In genomic region chr19:5784581-5785147, GRCh38 we compare ENCODE assay signal across 22 cellular contexts. TPM values are rescaled to one million over a fixed set of nuclear protein-coding genes. Genes with fewer than 3 reads are reported as not detected.
A peak's percentile ranks its signal among the peaks of the same experiment; 100 is the strongest.
DNase-seq lines count a peak whose midpoint lies in the region; ATAC-seq, FAIRE-seq and TF ChIP-seq lines count a peak whose summit lies in the region.
"Had no signal": no experiment of that assay in that cellular context is flagged by ENCODE, and none has a peak within 500 bp of the region (broad histone marks: within the 10 kb centered on the region; RNA-seq: fewer than 3 reads in every experiment).

Gene PRR22, minus strand, starts transcription at chr19:5784746. Its CDS starts 86 bp downstream, at chr19:5784660.

- H3K36me3 ChIP-seq in K562 (ENCODE audit: control insufficient read depth, insufficient read depth, low read length) (peaks cover 63% of the 10 kb centered on the region), osteoblast (ENCODE audit: insufficient read depth, low read length) (peaks cover 30% of the 10 kb centered on the region), body of pancreas (replicated peaks in 1 of 2; ENCODE audit: insufficient read depth in 1 of 2, low read depth in 2 of 2) (peaks cover 24 to 27% of the 10 kb centered on the region in 2 donors)

- H3K27ac Mint-ChIP-seq in CD14-positive monocyte, result peak within 1 kb of the TSS in 4 of 7 donors; percentile 30 to 75 (median 62)

- H3K9ac ChIP-seq in K562 (ENCODE audit: insufficient read depth in 1 of 2, low read depth in 2 of 2, low read length in 2 of 2), result no peak within 1 kb of the TSS; a peak in 1 of 4 replicates

- peaks cover 35 to 52% of the 10 kb centered on the region in 2 donors for H3K36me3 Mint-ChIP-seq in CD14-positive monocyte

- no peak for TF ChIP-seq CTCF in A549 (IDR thresholded peaks at IDR 0.05)
- no peak for TF ChIP-seq CTCF in CD14-positive monocyte (IDR thresholded peaks at IDR 0.05)
- TF ChIP-seq CTCF in K562 (IDR thresholded peaks at IDR 0.05 in 2 of 3, conservative IDR thresholded peaks at IDR 0.05 in 1 of 3; ENCODE audit: insufficient read depth in 2 of 3, low read depth in 1 of 3, low read length in 3 of 3), result no peak
- no peak for TF ChIP-seq CTCF in osteoblast (IDR thresholded peaks at IDR 0.05; ENCODE audit: extremely low read depth, low read depth, low read length)
- no peak for TF ChIP-seq CTCF in body of pancreas (IDR thresholded peaks at IDR 0.05)

- H2AFZ ChIP-seq in K562 (ENCODE audit: low read depth, low read length), result no peak within 1 kb of the TSS
- no peak within 1 kb of the TSS for H2AFZ ChIP-seq in osteoblast (ENCODE audit: low read length)

- WGBS in A549 (ENCODE audit: missing lambda C conversion rate), result 89% methylated on average over 9 of the region's 15 CpGs
- 95% methylated on average over 15 of the region's 15 CpGs for WGBS in K562 (ENCODE audit: insufficient coverage, low coverage, missing lambda C conversion rate)
- 81 to 86% methylated on average over 4 to 15 of the region's 15 CpGs for WGBS in body of pancreas, 2 donors

- no peak within 1 kb of the TSS for H3K4me3 Mint-ChIP-seq in CD14-positive monocyte

- H3K4me3 ChIP-seq in A549 (no peak within 1 kb of the TSS), K562 (no peak within 1 kb of the TSS), osteoblast (ENCODE audit: insufficient read depth, low read length) (no peak within 1 kb of the TSS), body of pancreas (no peak within 1 kb of the TSS)
- H3K4me3 ChIP-seq: SJCRH30 had no signal

- no peak for TF ChIP-seq EP300 in A549 (IDR thresholded peaks at IDR 0.05)
- no peak for TF ChIP-seq EP300 in K562 (IDR thresholded peaks at IDR 0.05; ENCODE audit: low read length)

- no peak for ATAC-seq in A549
- peak; percentile 6; the same call in 2 of the 3 replicates for ATAC-seq in K562
- ATAC-seq in body of pancreas, result no peak
- ATAC-seq in activated CD4-positive, CD25-positive, alpha-beta regulatory T cell treated with anti-CD3 and anti-CD28 coated beads, Interleukin-2, amount 50 U/mL, for 24 hours, result no peak
- ATAC-seq in GM19467 (IDR thresholded peaks at IDR 0.05; ENCODE audit: unreplicated experiment), result no peak
- ATAC-seq: PC-3 had no signal

- intact Hi-C loops in CD14-positive monocyte (cut with micrococcal nuclease), result no loop called here
- intact Hi-C loops in K562 (cut with micrococcal nuclease), result no loop called here
- intact Hi-C loops in body of pancreas (cut with DNase I), result no loop called here

- no peak within 1 kb of the TSS for H3K4me2 ChIP-seq in A549
- no peak within 1 kb of the TSS for H3K4me2 ChIP-seq in K562 (ENCODE audit: insufficient read depth, low read length)
- H3K4me2 ChIP-seq in osteoblast (ENCODE audit: insufficient read depth, low read length), result no peak within 1 kb of the TSS

- CTCF ChIA-PET in A549 (lab: Yijun Ruan, JAX), result interaction anchor here (1.3 to 2.7 kb wide), 2 partner anchors 9 to 19 kb away, joined by 8 to 10 read pairs; no protein-coding TSS in a partner anchor
- CTCF ChIA-PET in K562 (lab: Yijun Ruan, JAX; ENCODE audit: low intra/inter-chr PET ratio), result no interaction called here

- POLR2A ChIA-PET in A549 (lab: Yijun Ruan, JAX) (interaction anchor here (0.6 to 1.0 kb wide), 2 partner anchors 11 to 43 kb away, joined by 3 to 4 read pairs; no protein-coding TSS in a partner anchor), K562 (lab: Yijun Ruan, JAX) (interaction anchor here (0.6 to 1.0 kb wide), 3 partner anchors 95 to 308 kb away, joined by 3 to 4 read pairs (median 3); no protein-coding TSS in a partner anchor)

- DNase-seq in A549 (ENCODE audit: low read depth in 1 of 2, low spot score in 1 of 2) (no peak), CD14-positive monocyte (ENCODE audit: low spot score) (no peak), K562 (ENCODE audit: extremely low read depth in 1 of 4, low spot score in 3 of 4) (peak in 2 of 4 experiments; percentile 18 to 29), osteoblast (ENCODE audit: insufficient read length, low spot score, missing footprints) (peak; percentile 53), body of pancreas (no peak)
- DNase-seq: Calu3; DMS79 treated with DMSO at 0.1 percent for 48 hours; GF-D8; KBM-7; NCI-H1105 treated with DMSO at 0.1 percent for 48 hours; NCI-H146; NCI-H1930; NCI-H446; NCI-H526; NCI-H82; NK-92 treated with Interleukin-12 subunit alpha and Interleukin-12 subunit beta, amount 100 ng/mL, for 24 hours; PC-3; SJCRH30 had no signal

- H3K79me2 ChIP-seq in K562 (ENCODE audit: control insufficient read depth, insufficient read depth, low read length) (peaks cover 8% of the 10 kb centered on the region), osteoblast (ENCODE audit: insufficient read depth, low read length) (peaks cover 1% of the 10 kb centered on the region)

- in situ Hi-C loops in K562 (cut with MboI), result no loop called here

- FAIRE-seq in A549 (lab: Jason Lieb, UNC) (no peak), K562 (lab: Jason Lieb, UNC) (no peak)
- FAIRE-seq: GM12891 had no signal

- H3K9me3 Mint-ChIP-seq in CD14-positive monocyte, result peaks cover 0 to 3% (median 0%) of the 10 kb centered on the region in 7 donors

- TF ChIP-seq RAD21 in A549 (conservative IDR thresholded peaks at IDR 0.05 in 1 of 2, IDR thresholded peaks at IDR 0.05 in 1 of 2) (no peak), K562 (CRISPR knock-in tag; conservative IDR thresholded peaks at IDR 0.05 in 1 of 2, IDR thresholded peaks at IDR 0.05 in 1 of 2) (no peak)

- H3K27ac ChIP-seq in A549 (no peak within 1 kb of the TSS), K562 (ENCODE audit: extremely low read depth, low read depth, low read length) (no peak within 1 kb of the TSS), osteoblast (ENCODE audit: low read depth, low read length) (no peak within 1 kb of the TSS), body of pancreas (no peak within 1 kb of the TSS)
- H3K27ac ChIP-seq: C4-2B, SJCRH30 had no signal

- H4K20me1 ChIP-seq in K562 (replicated peaks; ENCODE audit: control insufficient read depth, insufficient read depth, low read length) (0 out of 2 replicates have a peak, but pooled peaks cover 4% of the 10 kb centered on the region), osteoblast (ENCODE audit: insufficient read depth, low read length) (peaks cover under 1% of the 10 kb centered on the region)

- H3K27me3 Mint-ChIP-seq in CD14-positive monocyte (ENCODE audit: low read depth in 3 of 3), result peaks cover 0 to 2% (median 2%) of the 10 kb centered on the region in 3 donors

- no TSS peak for BruUV-seq in K562 (replicated peaks; lab: Mats Ljungman, UMichigan)

- TF ChIP-seq POLR2A in A549 (IDR thresholded peaks at IDR 0.05; ENCODE audit: low read length) (no peak), K562 (conservative IDR thresholded peaks at IDR 0.05) (no peak), body of pancreas (IDR thresholded peaks at IDR 0.05) (no peak)

- H3K4me1 ChIP-seq in A549 (no peaks in the 10 kb centered on the region), K562 (replicated peaks in 1 of 2; ENCODE audit: control insufficient read depth in 2 of 2, insufficient read depth in 2 of 2, low read length in 2 of 2) (peaks cover 0 to 52% of the 10 kb centered on the region in 2 experiments; a peak in 2 of 5 replicates), osteoblast (ENCODE audit: insufficient read depth, low read length) (no peaks in the 10 kb centered on the region), body of pancreas (no peaks in the 10 kb centered on the region)
- H3K4me1 ChIP-seq: SJCRH30 had no signal

- H3K27me3 ChIP-seq in K562 (ENCODE audit: control insufficient read depth in 2 of 2, insufficient read depth in 2 of 2, low read length in 2 of 2) (no peaks in the 10 kb centered on the region; a peak in 1 of 5 replicates), osteoblast (ENCODE audit: insufficient read depth, low read length) (no peaks in the 10 kb centered on the region), body of pancreas (no peaks in the 10 kb centered on the region)
- H3K27me3 ChIP-seq: SJCRH30 had no signal

- H3K9me1 ChIP-seq in K562 (ENCODE audit: control insufficient read depth, insufficient read depth, low read length), result no peaks in the 10 kb centered on the region

- H3K4me1 Mint-ChIP-seq in CD14-positive monocyte, result no peaks in the 10 kb centered on the region

- H3K9me3 ChIP-seq in A549 (no peaks in the 10 kb centered on the region), K562 (replicated peaks; ENCODE audit: control insufficient read depth, insufficient read depth, low read depth, low read length) (no peaks in the 10 kb centered on the region), osteoblast (ENCODE audit: low read depth, low read length) (no peaks in the 10 kb centered on the region), body of pancreas (no peaks in the 10 kb centered on the region)
- H3K9me3 ChIP-seq: SJCRH30 had no signal

TF ChIP-seq in A549, 52 proteins besides CTCF, POLR2A, EP300 and RAD21 (continues in another document):
- peak; percentile 82 for TF ChIP-seq ZFP36 (IDR thresholded peaks at IDR 0.05; ENCODE audit: borderline replicate concordance, partially characterized antibody)

TF ChIP-seq in K562, 482 proteins besides CTCF, POLR2A, EP300 and RAD21 (continues in another document):
- no peak for TF ChIP-seq ARHGAP35 (IDR thresholded peaks at IDR 0.05; ENCODE audit: partially characterized antibody)

RNA-seq across cellular contexts. Expression of gene PRR22, which starts in this region (rescaled TPM):
- 0.46 and 0.65 TPM in 2 replicates for polyA plus RNA-seq in A549 (2011; rRNA removed)
- 2.4 and 3.6 TPM in 2 replicates for polyA plus RNA-seq in A549 (2012; cell fraction: cytosol; rRNA removed)
- polyA plus RNA-seq in A549 (2012; cell fraction: nucleus; rRNA removed), result 27.6 and 34.7 TPM in 2 replicates
- polyA plus RNA-seq in A549 (2017; fragmentation: RNase III; extraction: RNeasy Plus Mini Kit Qiagen cat#74134 plus additional on column Dnase treatment), result 2.0 to 2.3 TPM (median 2.2 TPM) in 3 replicates
- 0.25 and 0.29 TPM in 2 replicates for polyA minus RNA-seq in A549 (2011; rRNA and poly(A)+ RNA removed)
- polyA plus RNA-seq in CD14-positive monocyte, result under 1 TPM in 1 of 2 donors, not detected in 1; 0.15 TPM
- 3.0 and 20.7 TPM in 2 replicates for total RNA-seq in K562 (2011; cell fraction: chromatin; rRNA removed; ENCODE audit: low replicate concordance)
- 16.2 and 19.2 TPM in 2 replicates for total RNA-seq in K562 (2011; cell fraction: nucleolus; rRNA removed)
- 7.0 and 8.5 TPM in 2 replicates for total RNA-seq in K562 (2011; cell fraction: nucleoplasm; rRNA removed)
- total RNA-seq in K562 (2014; rRNA removed), result 5.4 and 8.0 TPM in 2 replicates
- 0.11 and 0.22 TPM in 2 replicates for total RNA-seq in K562 (2014; rRNA removed; fragmentation: Illumina TruSeq; extraction: Trizol)
- 1.9 and 2.7 TPM in 2 replicates for total RNA-seq in K562 (2015; rRNA removed; fragmentation: Illumina TruSeq; extraction: Trizol)
- total RNA-seq in K562 (2021), result 9.3 and 12.0 TPM in 2 replicates
- 1.4 and 2.2 TPM in 2 replicates for polyA plus RNA-seq in K562 (2011; rRNA removed)
- polyA plus RNA-seq in K562 (2011; cell fraction: cytosol; rRNA removed), result 1.5 and 4.4 TPM in 2 replicates
- polyA plus RNA-seq in K562 (2011; cell fraction: nucleus; rRNA removed), result 19.6 and 56.2 TPM in 2 replicates
- polyA plus RNA-seq in K562 (2012), result 4.2 and 5.5 TPM in 2 replicates
- 1.1 and 3.7 TPM in 2 replicates for polyA plus RNA-seq in K562 (2014; fragmentation: Illumina TruSeq; extraction: Trizol)
- under 1 TPM in 1 of 2 experiments, not detected in 1; 0.03 TPM for polyA plus RNA-seq in K562 (2014; fragmentation: Nextera tagmentation; extraction: Ambion mirVana)
- polyA plus RNA-seq in K562 (2014; rRNA removed), result 8.5 and 8.9 TPM in 2 replicates
- 0.12 and 0.18 TPM in 2 replicates for polyA minus RNA-seq in K562 (2011; rRNA and poly(A)+ RNA removed)
- not detected in 2 replicates for polyA minus RNA-seq in K562 (2011; cell fraction: cytosol; rRNA and poly(A)+ RNA removed)
- 2.7 and 3.5 TPM in 2 replicates for polyA minus RNA-seq in K562 (2011; cell fraction: nucleus; rRNA and poly(A)+ RNA removed)
- total RNA-seq in osteoblast, result 0.29 and 0.36 TPM in 2 replicates
- total RNA-seq in body of pancreas, result 1 to 10 TPM; 2.3 TPM

Comparison
In these comparisons a context has a peak if more than half of its experiments do, and no peak if none do; other contexts are left out.
1. Peak in DNase-seq in osteoblast; RNA of the gene not detected or under 1 TPM.
2. Of the 35 proteins assayed by ChIP-seq in both K562 and A549: peak only in K562: none; only in A549: none; in both: ZFP36; in neither: 34.